Comparison of ENCODE assay signal across 8 cellular contexts in the genomic region with DNA sequence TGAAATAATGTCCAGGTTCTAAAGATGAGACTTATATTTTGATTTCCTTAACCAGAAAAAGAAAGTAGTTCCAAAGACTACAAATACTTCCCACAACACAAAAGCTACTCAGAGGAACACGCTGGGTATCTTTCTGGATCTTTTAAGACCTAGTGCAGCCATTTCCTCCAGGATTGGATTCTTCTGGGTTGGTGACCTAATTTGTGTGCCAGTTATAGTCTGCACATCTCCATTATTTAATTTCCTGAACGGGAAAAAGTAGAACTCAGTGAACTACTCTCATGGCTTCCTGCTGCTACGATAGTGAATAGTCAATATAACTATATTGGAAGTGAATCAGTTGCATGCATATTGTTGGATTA. TPM values are rescaled to one million over a fixed set of nuclear protein-coding genes. Genes with fewer than 3 reads are reported as not detected.
DNase-seq lines count a peak whose midpoint lies in the region; ATAC-seq and TF ChIP-seq lines count a peak whose summit lies in the region.

No MANE protein-coding gene starts in this region.

- peaks cover 17% of the 10 kb centered on the region for H3K79me2 ChIP-seq in DND-41 (ENCODE audit: insufficient read depth, low read length)

- peak overlapping the region; percentile 80 for H2AFZ ChIP-seq in DND-41 (ENCODE audit: low read depth, low read length)

- H4K20me1 ChIP-seq in DND-41 (ENCODE audit: insufficient read depth, low read length): no peaks in the 10 kb centered on the region

- intact Hi-C loops in esophagus muscularis mucosa (cut with DNase I): loop anchor here (10.0 kb wide), 1 partner anchor 198 kb away; a partner anchor contains a TSS
- intact Hi-C loops in prostate gland (cut with DNase I): loop anchor here (5.0 to 10.0 kb wide), 4 partner anchors 201 to 528 kb away; a partner anchor contains a TSS

- H3K4me3 ChIP-seq in DND-41 (ENCODE audit: low read depth in 1 of 2, low read length in 2 of 2): peak overlapping the region; percentile 45 to 85; a peak in 3 of 4 replicates
- H3K4me3 ChIP-seq in esophagus muscularis mucosa: peak overlapping the region; percentile 71 to 88 (median 79)
- peak overlapping the region; percentile 90 to 95 for H3K4me3 ChIP-seq in prostate gland

- TF ChIP-seq EP300 in esophagus muscularis mucosa (IDR thresholded peaks at IDR 0.05): no peak

- H3K27me3 ChIP-seq in DND-41 (ENCODE audit: insufficient read depth, low read length, poor library complexity) (no peaks in the 10 kb centered on the region), esophagus muscularis mucosa (no peaks in the 10 kb centered on the region), prostate gland (replicated peaks; ENCODE audit: insufficient read depth) (no peaks in the 10 kb centered on the region)

- TF ChIP-seq CTCF in DND-41 (IDR thresholded peaks at IDR 0.05; ENCODE audit: borderline replicate concordance, extremely low read depth, low read length, poor library complexity, severe bottlenecking): no peak
- TF ChIP-seq CTCF in RWPE1 (conservative IDR thresholded peaks at IDR 0.05; ENCODE audit: low read depth): no peak
- TF ChIP-seq CTCF in esophagus muscularis mucosa (IDR thresholded peaks at IDR 0.05): no peak
- no peak for TF ChIP-seq CTCF in prostate gland (IDR thresholded peaks at IDR 0.05)

- H3K36me3 ChIP-seq in DND-41 (ENCODE audit: insufficient read depth, low read length) (peaks cover 7% of the 10 kb centered on the region; the same call in 1 of the 2 replicates), esophagus muscularis mucosa (peaks cover 4 to 15% (median 8%) of the 10 kb centered on the region in 4 donors), prostate gland (no peaks in the 10 kb centered on the region)

- H3K4me1 ChIP-seq in DND-41 (ENCODE audit: insufficient read depth, low read length) (peaks cover 25% of the 10 kb centered on the region), esophagus muscularis mucosa (peaks cover 28 to 42% (median 34%) of the 10 kb centered on the region in 4 donors), prostate gland (replicated peaks) (peaks cover 13% of the 10 kb centered on the region)

- CTCF ChIA-PET in RWPE1 (lab: Yijun Ruan, JAX): no interaction called here

- H3K9me3 ChIP-seq in DND-41 (ENCODE audit: insufficient read depth, low read length, severe bottlenecking) (no peaks in the 10 kb centered on the region), esophagus muscularis mucosa (no peaks in the 10 kb centered on the region), prostate gland (no peaks in the 10 kb centered on the region)

- POLR2A ChIA-PET in RWPE1 (lab: Yijun Ruan, JAX; ENCODE audit: low non-redundant PET): no interaction called here

- WGBS in esophagus muscularis mucosa: 23% methylated on average over 3 of the region's 3 CpGs
- 9% methylated on average over 3 of the region's 3 CpGs for WGBS in prostate gland

- H3K4me2 ChIP-seq in DND-41 (ENCODE audit: insufficient read depth, low read length): peak overlapping the region; percentile 87

- H3K9ac ChIP-seq in DND-41 (ENCODE audit: low read depth, low read length): peak overlapping the region; percentile 91

- H3K27ac ChIP-seq in DND-41 (ENCODE audit: low read length) (peak overlapping the region; percentile 88; the same call in 1 of the 2 replicates), RWPE1 (peak overlapping the region; percentile 98; the same call in 1 of the 2 replicates), esophagus muscularis mucosa (replicated peaks in 1 of 4) (peak overlapping the region; percentile 92 to 99 (median 95)), prostate gland (peak overlapping the region; percentile 93 to 96)

- DNase-seq in DND-41: no peak
- no peak for DNase-seq in RWPE1 (ENCODE audit: low spot score)
- DNase-seq in esophagus muscularis mucosa (ENCODE audit: extremely low spot score): no peak
- no peak for DNase-seq in prostate gland (ENCODE audit: low spot score)
- DNase-seq in iPS-NIHi7 (ENCODE audit: extremely low spot score): no peak
- no peak for DNase-seq in COLO668 (lab: John Stamatoyannopoulos, UW; ENCODE audit: unreplicated experiment)
- no peak for DNase-seq in LoVo (ENCODE audit: low spot score)

- ATAC-seq in DND-41 (ENCODE audit: insufficient read depth, low read depth) (no peak), HG03025 (IDR thresholded peaks at IDR 0.05; ENCODE audit: low FRiP score, unreplicated experiment) (no peak)

- TF ChIP-seq POLR2A in esophagus muscularis mucosa (IDR thresholded peaks at IDR 0.05; ENCODE audit: low read depth): no peak
- TF ChIP-seq POLR2A in prostate gland (IDR thresholded peaks at IDR 0.05): no peak

RNA-seq across cellular contexts. Expression of a gene that starts 1.5 kb away (rescaled TPM):
- total RNA-seq in esophagus muscularis mucosa (10 to 100 TPM; 13.7 to 21.8 (median 14.9) TPM), prostate gland (10 to 100 TPM; 21.5 to 60.7 TPM)
